Comparison of ENCODE assay signal across 8 cellular contexts in genomic region chr9:15211160-15211993, GRCh38.
DNase-seq lines count a peak whose midpoint lies in the region; ATAC-seq and TF ChIP-seq lines count a peak whose summit lies in the region.

No MANE protein-coding gene starts in this region.

- ATAC-seq in GM21528 (IDR thresholded peaks at IDR 0.05; ENCODE audit: low FRiP score, unreplicated experiment) (peak; percentile 66), left cardiac atrium (peak; percentile 53 to 63), HG02970 (IDR thresholded peaks at IDR 0.05; ENCODE audit: low FRiP score, unreplicated experiment) (no peak)

- H3K36me3 ChIP-seq in SK-N-MC (ENCODE audit: insufficient read depth, low read length): no peaks in the 10 kb centered on the region
- H3K36me3 ChIP-seq in adipocyte (ENCODE audit: control insufficient read depth, insufficient read depth, low read length, severe bottlenecking): no peaks in the 10 kb centered on the region

- H3K9me3 ChIP-seq in SK-N-MC (ENCODE audit: low read depth, low read length): no peaks in the 10 kb centered on the region
- no peaks in the 10 kb centered on the region for H3K9me3 ChIP-seq in adipocyte (ENCODE audit: control insufficient read depth, low read length)

- intact Hi-C loops in left cardiac atrium (cut with DNase I): loop anchor here in 1 of 2 donors (5.0 kb wide), 1 partner anchor 396 kb away; no protein-coding TSS in a partner anchor

- H3K4me3 ChIP-seq in LNCaP clone FGC (ENCODE audit: low read depth, low read length): no peak overlapping the region
- peak overlapping the region; percentile 63 for H3K4me3 ChIP-seq in SK-N-MC
- no peak overlapping the region for H3K4me3 ChIP-seq in adipocyte (ENCODE audit: low read length)
- H3K4me3 ChIP-seq in retinal pigment epithelial cell (ENCODE audit: low read length): no peak overlapping the region

- H3K27ac ChIP-seq in SK-N-MC: peak overlapping the region; percentile 95

- H3K4me1 ChIP-seq in adipocyte (ENCODE audit: control insufficient read depth, insufficient read depth, low read length): peaks cover 14% of the 10 kb centered on the region

- H3K9ac ChIP-seq in SK-N-MC (ENCODE audit: insufficient read length) (peak overlapping the region; percentile 68), adipocyte (ENCODE audit: low read length) (peak overlapping the region; percentile 48)

- DNase-seq in DMS79 (lab: John Stamatoyannopoulos, UW): peak; percentile 92
- DNase-seq in LNCaP clone FGC (ENCODE audit: low read depth): peak; percentile 72
- DNase-seq in SK-N-MC (ENCODE audit: low read depth, low spot score): peak; percentile 70
- peak; percentile 94 for DNase-seq in adipocyte (ENCODE audit: low read depth)
- peak; percentile 40 for DNase-seq in left cardiac atrium
- peak; percentile 21 for DNase-seq in retinal pigment epithelial cell (ENCODE audit: low read depth)

- no peaks in the 10 kb centered on the region for H3K27me3 ChIP-seq in adipocyte (replicated peaks; ENCODE audit: control insufficient read depth, insufficient read depth, low read length)

- peak; percentile 93 for TF ChIP-seq CTCF in LNCaP clone FGC (IDR thresholded peaks at IDR 0.05; ENCODE audit: control insufficient read depth, extremely low read depth, insufficient read depth)
- peak; percentile 92 for TF ChIP-seq CTCF in retinal pigment epithelial cell (conservative IDR thresholded peaks at IDR 0.05; ENCODE audit: low read depth, low read length)

Comparison
In these comparisons a context has a peak if more than half of its experiments do, and no peak if none do; other contexts are left out.
1. DNase-seq: peak in every context shown above with its lines; median percentile 94 in adipocyte; 92 in DMS79; 72 in LNCaP clone FGC; 70 in SK-N-MC; 40 in left cardiac atrium; 21 in retinal pigment epithelial cell.